In the genomic region with DNA sequence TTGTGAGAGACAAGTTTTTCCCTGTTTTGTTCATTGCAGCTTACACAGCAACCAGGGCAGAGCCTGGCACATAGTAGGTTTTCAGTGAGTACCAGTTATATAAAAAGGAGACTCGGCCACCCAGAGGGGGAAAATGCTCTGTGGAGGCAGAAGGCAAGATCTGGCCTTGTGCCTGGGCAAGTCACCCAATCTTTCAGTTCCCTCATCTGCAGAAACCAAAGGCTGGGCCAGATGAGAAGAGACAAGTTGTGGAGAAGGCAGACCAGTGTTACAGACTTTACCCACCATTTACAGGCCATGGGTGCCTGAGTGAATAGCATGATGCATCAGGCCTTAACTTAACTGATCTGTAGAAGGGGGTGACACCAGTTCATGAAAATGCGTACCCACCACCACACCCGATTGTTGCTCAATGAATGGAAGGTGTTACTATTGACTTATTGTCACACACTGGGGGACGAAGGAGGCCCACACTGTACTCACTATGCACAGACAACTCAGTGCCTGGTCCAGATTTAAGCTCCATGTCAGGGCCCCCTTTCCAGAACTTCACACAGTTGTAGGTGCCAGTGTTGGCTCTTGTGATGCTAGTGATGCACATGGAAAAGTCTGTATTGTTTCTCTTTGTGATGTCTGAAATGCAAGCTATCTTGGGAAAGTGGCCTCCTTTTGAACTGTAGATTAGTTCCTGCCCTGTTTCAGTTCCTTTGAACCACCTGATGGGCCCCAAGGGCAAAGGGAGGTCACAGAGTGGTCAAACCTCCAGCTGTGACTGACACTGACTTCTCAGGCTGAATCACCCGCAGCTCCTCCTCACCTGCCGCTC, we compare ENCODE assay signal across 12 cellular contexts.
DNase-seq lines count a peak whose midpoint lies in the region; ATAC-seq and TF ChIP-seq lines count a peak whose summit lies in the region.
"Had no signal": no experiment of that assay in that cellular context is flagged by ENCODE, and none has a peak within 500 bp of the region (broad histone marks: within the 10 kb centered on the region; RNA-seq: fewer than 3 reads in every experiment).

No MANE protein-coding gene starts in this region.

- TF ChIP-seq CTCF in esophagus muscularis mucosa (IDR thresholded peaks at IDR 0.05): no peak
- TF ChIP-seq CTCF in foreskin fibroblast (IDR thresholded peaks at IDR 0.05; ENCODE audit: low read depth, low read length): no peak

- intact Hi-C loops in esophagus muscularis mucosa (cut with DNase I): no loop called here

- no peaks in the 10 kb centered on the region for H3K4me1 ChIP-seq in esophagus muscularis mucosa
- H3K4me1 ChIP-seq: BLaER1 treated with 17β-estradiol and CSF1 and Interleukin-3, amounts not matched to agents 10 nM and 100 nM; left ventricle myocardium inferior had no signal

- no peak for TF ChIP-seq POLR2A in esophagus muscularis mucosa (IDR thresholded peaks at IDR 0.05; ENCODE audit: low read depth)

- no peak for TF ChIP-seq EP300 in esophagus muscularis mucosa (IDR thresholded peaks at IDR 0.05)

- peaks cover 0 to 17% (median 0%) of the 10 kb centered on the region in 4 donors for H3K27me3 ChIP-seq in esophagus muscularis mucosa
- H3K27me3 ChIP-seq: BLaER1 treated with 17β-estradiol and CSF1 and Interleukin-3, amounts not matched to agents 10 nM and 100 nM had no signal

- H3K4me3 ChIP-seq in esophagus muscularis mucosa (no peak overlapping the region), foreskin fibroblast (ENCODE audit: low read depth in 1 of 2, low read length in 2 of 2) (no peak overlapping the region)
- H3K4me3 ChIP-seq: BLaER1 treated with 17β-estradiol and CSF1 and Interleukin-3, amounts not matched to agents 10 nM and 100 nM; left ventricle myocardium inferior had no signal

- peak; percentile 79 for ATAC-seq in GM18867 (IDR thresholded peaks at IDR 0.05; ENCODE audit: unreplicated experiment)
- ATAC-seq in HG02840 (IDR thresholded peaks at IDR 0.05; ENCODE audit: low FRiP score, unreplicated experiment): no peak
- ATAC-seq: sciatic nerve had no signal

- peaks cover 0 to 12% (median 2%) of the 10 kb centered on the region in 4 donors for H3K9me3 ChIP-seq in esophagus muscularis mucosa

- DNase-seq in ELR (ENCODE audit: low read depth) (peak; percentile 20), M059J (ENCODE audit: low read depth) (peak; percentile 81), esophagus muscularis mucosa (ENCODE audit: extremely low spot score) (peak; percentile 86), epidermal melanocyte (ENCODE audit: insufficient read length, low spot score) (no peak), NCI-H1694 (lab: John Stamatoyannopoulos, UW) (no peak), foreskin fibroblast (no peak)
- DNase-seq: central memory CD4-positive, alpha-beta T cell; left ventricle myocardium inferior had no signal

- no peak overlapping the region for H3K27ac ChIP-seq in esophagus muscularis mucosa (replicated peaks in 1 of 4)
- H3K27ac ChIP-seq: BLaER1 treated with 17β-estradiol and CSF1 and Interleukin-3, amounts not matched to agents 10 nM and 100 nM; left ventricle myocardium inferior had no signal

- H3K36me3 ChIP-seq in esophagus muscularis mucosa: no peaks in the 10 kb centered on the region
- H3K36me3 ChIP-seq: BLaER1 treated with 17β-estradiol and CSF1 and Interleukin-3, amounts not matched to agents 10 nM and 100 nM; left ventricle myocardium inferior had no signal

- 70% methylated on average over 6 of the region's 6 CpGs for WGBS in esophagus muscularis mucosa

Comparison
In these comparisons a context has a peak if more than half of its experiments do, and no peak if none do; other contexts are left out.
1. DNase-seq: peak in ELR (single experiment), M059J (single experiment) and esophagus muscularis mucosa (single experiment); none in epidermal melanocyte (single experiment), NCI-H1694 (single experiment) and foreskin fibroblast (0 of 2).